Comparison of ENCODE assay signal across 15 cellular contexts in genomic region chr1:73887412-73887811, GRCh38.
A peak's percentile ranks its signal among the peaks of the same experiment; 100 is the strongest.
DNase-seq lines count a peak whose midpoint lies in the region; ATAC-seq and TF ChIP-seq lines count a peak whose summit lies in the region.
"Had no signal": no experiment of that assay in that cellular context is flagged by ENCODE, and none has a peak within 500 bp of the region (broad histone marks: within the 10 kb centered on the region; RNA-seq: fewer than 3 reads in every experiment).

No MANE protein-coding gene starts in this region.

- peak; percentile 62 for DNase-seq in NCI-H446 treated with DMSO at 0.1 percent for 48 hours (lab: John Stamatoyannopoulos, UW)
- peak; percentile 97 for DNase-seq in cerebellar cortex (ENCODE audit: low spot score)
- peak; percentile 76 for DNase-seq in cardiac septum (ENCODE audit: low spot score)
- peak; percentile 53 for DNase-seq in left ventricle myocardium superior
- no peak for DNase-seq in left lung
- DNase-seq in RKO (ENCODE audit: low spot score) = no peak
- DNase-seq: ACHN; BE2C; CD4-positive, CD25-positive, alpha-beta regulatory T cell; CD8-positive, alpha-beta memory T cell; DMS153; DMS79; GF-D8; H9 had no signal

- intact Hi-C loops in cardiac septum (cut with DNase I) (no loop called here), left ventricle myocardium superior (cut with micrococcal nuclease) (no loop called here), left lung (cut with DNase I) (no loop called here)

- no peaks in the 10 kb centered on the region for H3K27me3 ChIP-seq in left lung
- H3K27me3 ChIP-seq: BE2C had no signal

- H3K36me3 ChIP-seq in left lung = no peaks in the 10 kb centered on the region
- H3K36me3 ChIP-seq: BE2C had no signal

- no peaks in the 10 kb centered on the region for H3K4me1 ChIP-seq in left lung
- H3K4me1 ChIP-seq: BE2C had no signal

- H3K9me3 ChIP-seq in left lung = no peaks in the 10 kb centered on the region
- H3K9me3 ChIP-seq: BE2C had no signal

- ATAC-seq in left ventricle myocardium superior = peak; percentile 88
- ATAC-seq in left lung = no peak
- no peak for ATAC-seq in HG02678 (IDR thresholded peaks at IDR 0.05; ENCODE audit: unreplicated experiment)

- no peak for TF ChIP-seq CTCF in left lung (IDR thresholded peaks at IDR 0.05)

- no peak overlapping the region for H3K27ac ChIP-seq in left lung

- no peak overlapping the region for H3K4me3 ChIP-seq in left lung

Comparison
In these comparisons a context has a peak if more than half of its experiments do, and no peak if none do; other contexts are left out.
1. DNase-seq: peak in NCI-H446 treated with DMSO at 0.1 percent for 48 hours (single experiment), cerebellar cortex (single experiment), cardiac septum (single experiment) and left ventricle myocardium superior (single experiment); none in left lung (0 of 2) and RKO (single experiment).